In the genomic region with DNA sequence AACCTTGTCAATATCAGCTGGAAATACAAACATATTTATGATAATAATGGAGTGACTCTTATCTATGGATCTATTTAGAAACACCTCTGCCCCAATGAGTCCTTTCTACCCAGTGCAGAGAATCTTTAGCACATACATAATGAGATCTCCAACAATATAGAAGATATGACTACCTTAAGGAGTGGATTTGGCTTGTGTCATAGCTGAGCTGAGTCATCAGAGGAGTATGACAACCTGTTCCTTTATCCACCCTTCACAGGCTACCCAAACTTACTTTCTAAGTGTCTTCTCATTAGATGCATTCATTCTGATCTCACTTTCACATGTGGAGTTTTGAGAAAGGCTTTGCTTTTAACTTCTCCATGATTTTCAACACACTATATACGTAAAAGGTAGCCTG, we compare ENCODE assay signal across 18 cellular contexts.
DNase-seq lines count a peak whose midpoint lies in the region; FAIRE-seq and TF ChIP-seq lines count a peak whose summit lies in the region.
"Had no signal": no experiment of that assay in that cellular context is flagged by ENCODE, and none has a peak within 500 bp of the region (broad histone marks: within the 10 kb centered on the region; RNA-seq: fewer than 3 reads in every experiment).

No MANE protein-coding gene starts in this region.

- no peaks in the 10 kb centered on the region for H3K9me1 ChIP-seq in keratinocyte (ENCODE audit: control insufficient read depth, extremely low read depth, insufficient read depth, low read length)

- no peak overlapping the region for H3K27ac ChIP-seq in keratinocyte (ENCODE audit: control insufficient read depth, insufficient read depth, low read length)
- H3K27ac ChIP-seq: A549, C4-2B had no signal

- no peak overlapping the region for H2AFZ ChIP-seq in keratinocyte (ENCODE audit: control insufficient read depth, low read length)

- no peaks in the 10 kb centered on the region for H3K9me3 ChIP-seq in keratinocyte (ENCODE audit: control insufficient read depth, low read depth, low read length)
- H3K9me3 ChIP-seq: A549, BE2C had no signal

- H3K4me3 ChIP-seq in bronchial epithelial cell (ENCODE audit: low read depth, low read length) (no peak overlapping the region), keratinocyte (ENCODE audit: control insufficient read depth in 2 of 3, extremely low read depth in 1 of 3, insufficient read depth in 2 of 3, low read depth in 1 of 3, low read length in 3 of 3) (no peak overlapping the region)
- H3K4me3 ChIP-seq: A549, K562 had no signal

- H3K4me1 ChIP-seq in keratinocyte (ENCODE audit: control insufficient read depth, extremely low read depth, insufficient read depth, low read length): no peaks in the 10 kb centered on the region
- H3K4me1 ChIP-seq: A549, BE2C had no signal

- no peak for TF ChIP-seq CTCF in bronchial epithelial cell (IDR thresholded peaks at IDR 0.05; ENCODE audit: insufficient read depth, low read length, severe bottlenecking)
- no peak for TF ChIP-seq CTCF in keratinocyte (optimal IDR thresholded peaks at IDR 0.05 in 1 of 3, IDR thresholded peaks at IDR 0.05 in 1 of 3, conservative IDR thresholded peaks at IDR 0.05 in 1 of 3; ENCODE audit: extremely low read depth in 1 of 3, insufficient read depth in 2 of 3, low read length in 3 of 3)

- no peaks in the 10 kb centered on the region for H3K79me2 ChIP-seq in keratinocyte (ENCODE audit: control insufficient read depth, insufficient read depth, low read length)

- no peak overlapping the region for H3K4me2 ChIP-seq in keratinocyte (ENCODE audit: control insufficient read depth, extremely low read depth, insufficient read depth, low read depth, low read length)
- H3K4me2 ChIP-seq: A549 had no signal

- DNase-seq in ELR (ENCODE audit: low read depth) (peak; percentile 23), HT1080 (ENCODE audit: low read depth) (peak; percentile 17), bronchial epithelial cell (ENCODE audit: low read depth) (peak; percentile 63), keratinocyte (ENCODE audit: low read depth, low spot score) (no peak), NCI-H1436 treated with DMSO at 0.1 percent for 48 hours (lab: John Stamatoyannopoulos, UW) (no peak), GM12892 (ENCODE audit: insufficient read length) (no peak)
- DNase-seq in stimulated activated CD4-positive, alpha-beta T cell treated with anti-CD3 and anti-CD28 coated beads, Interleukin-2, amount 100 ng/mL, for 24 hours: no peak
- DNase-seq: BE2C; CD4-positive, alpha-beta memory T cell; COR-L47; DMS153; HCEC 1CT; HFFc6 had no signal

- dilution Hi-C loops in keratinocyte (cut with MboI; ENCODE audit: extremely low pct_ligation_motif_present, low sequenced_read_pairs): no loop called here

- no peak overlapping the region for H3K9ac ChIP-seq in keratinocyte (ENCODE audit: control insufficient read depth, extremely low read depth, insufficient read depth, low read length)

- H3K36me3 ChIP-seq in bronchial epithelial cell (ENCODE audit: control insufficient read depth, insufficient read depth, low read length) (no peaks in the 10 kb centered on the region), keratinocyte (ENCODE audit: control insufficient read depth in 2 of 2, extremely low read depth in 1 of 2, insufficient read depth in 2 of 2, low read length in 2 of 2) (no peaks in the 10 kb centered on the region)
- H3K36me3 ChIP-seq: BE2C had no signal

- no peaks in the 10 kb centered on the region for H3K27me3 ChIP-seq in bronchial epithelial cell (ENCODE audit: control insufficient read depth, insufficient read depth, low read length)
- H3K27me3 ChIP-seq in keratinocyte (ENCODE audit: control insufficient read depth, extremely low read depth, insufficient read depth, low read length): no peaks in the 10 kb centered on the region
- H3K27me3 ChIP-seq: BE2C had no signal

- FAIRE-seq in bronchial epithelial cell (lab: Jason Lieb, UNC) (no peak), keratinocyte (lab: Jason Lieb, UNC) (peak; percentile 43), GM12892 (lab: Jason Lieb, UNC) (no peak)
- FAIRE-seq: A549, G401.6, GM12891, K562 had no signal

- no peaks in the 10 kb centered on the region for H4K20me1 ChIP-seq in keratinocyte (ENCODE audit: control insufficient read depth, extremely low read depth, insufficient read depth, low read length)

- no peak for TF ChIP-seq POLR2A in GM12892 (IDR thresholded peaks at IDR 0.05; ENCODE audit: low read depth, low read length)

Comparison
In these comparisons a context has a peak if more than half of its experiments do, and no peak if none do; other contexts are left out.
1. DNase-seq: peak in ELR (single experiment), HT1080 (single experiment) and bronchial epithelial cell (single experiment); none in keratinocyte (single experiment), stimulated activated CD4-positive, alpha-beta T cell treated with anti-CD3 and anti-CD28 coated beads, Interleukin-2, amount 100 ng/mL, for 24 hours (0 of 2), NCI-H1436 treated with DMSO at 0.1 percent for 48 hours (single experiment) and GM12892 (single experiment).